ENCODE assay signal across 17 cellular contexts in the genomic region with DNA sequence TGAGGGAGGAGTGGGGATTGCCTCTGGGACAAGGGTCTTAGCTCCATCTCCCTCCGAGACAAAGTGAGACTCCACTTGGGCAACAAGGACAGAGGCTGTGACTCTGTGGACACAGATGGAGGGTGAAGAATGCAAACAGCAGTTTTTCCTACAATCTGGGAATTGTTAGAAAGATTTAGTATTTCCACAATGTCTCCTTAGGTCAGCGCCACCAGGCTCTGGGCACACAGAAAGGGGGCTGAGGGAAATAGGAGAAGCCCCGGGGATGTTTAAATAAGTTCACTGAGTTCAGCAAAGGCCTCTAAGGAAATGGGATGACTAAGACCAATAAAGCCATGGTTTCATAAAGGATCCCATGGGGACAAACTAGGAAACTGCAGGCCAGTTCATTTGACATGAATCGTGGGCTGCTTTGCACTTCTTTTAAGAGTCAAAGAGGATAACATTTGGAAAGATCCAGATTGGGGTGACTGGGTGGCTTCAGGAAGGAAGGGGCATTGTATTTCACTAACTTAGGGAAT.
DNase-seq lines count a peak whose midpoint lies in the region; ATAC-seq and TF ChIP-seq lines count a peak whose summit lies in the region.
"Had no signal": no experiment of that assay in that cellular context is flagged by ENCODE, and none has a peak within 500 bp of the region (broad histone marks: within the 10 kb centered on the region; RNA-seq: fewer than 3 reads in every experiment).

No MANE protein-coding gene starts in this region.

- TF ChIP-seq CTCF in A673 (conservative IDR thresholded peaks at IDR 0.05; ENCODE audit: low read depth, low read length) (no peak), NB4 (IDR thresholded peaks at IDR 0.05; ENCODE audit: low read depth, low read length) (no peak), fibroblast of villous mesenchyme (IDR thresholded peaks at IDR 0.05; ENCODE audit: insufficient read depth, low read depth, low read length) (no peak), osteocyte (IDR thresholded peaks at IDR 0.05) (no peak)

- no peak overlapping the region for H3K4me3 ChIP-seq in A673 (ENCODE audit: low read depth, low read length, poor library complexity, severe bottlenecking)
- no peak overlapping the region for H3K4me3 ChIP-seq in NB4 (ENCODE audit: low read depth, low read length)
- H3K4me3 ChIP-seq in fibroblast of villous mesenchyme (ENCODE audit: low read depth, low read length) = no peak overlapping the region

- peak overlapping the region; percentile 15 for H3K27ac Mint-ChIP-seq in osteocyte (ENCODE audit: unreplicated experiment)
- H3K27ac Mint-ChIP-seq: CD4-positive, CD25-positive, alpha-beta regulatory T cell had no signal

- H3K36me3 ChIP-seq in A673 (ENCODE audit: insufficient read depth, low read length, poor library complexity, severe bottlenecking) = no peaks in the 10 kb centered on the region

- no peaks in the 10 kb centered on the region for H3K27me3 ChIP-seq in A673 (replicated peaks; ENCODE audit: insufficient read depth, low read depth, low read length, poor library complexity)

- peaks cover 42% of the 10 kb centered on the region for H3K4me1 Mint-ChIP-seq in osteocyte (ENCODE audit: unreplicated experiment)
- H3K4me1 Mint-ChIP-seq: CD4-positive, CD25-positive, alpha-beta regulatory T cell had no signal

- peaks cover 2% of the 10 kb centered on the region for H3K27me3 Mint-ChIP-seq in osteocyte (ENCODE audit: unreplicated experiment)
- H3K27me3 Mint-ChIP-seq: CD4-positive, CD25-positive, alpha-beta regulatory T cell had no signal

- no peak for ATAC-seq in GM18868 (IDR thresholded peaks at IDR 0.05; ENCODE audit: unreplicated experiment)

- peaks cover 9% of the 10 kb centered on the region for H3K4me1 ChIP-seq in A673 (ENCODE audit: insufficient read depth, low read length, poor library complexity, severe bottlenecking)

- POLR2A ChIA-PET in A673 (lab: Charles Lee; ENCODE audit: low non-redundant PET) = no interaction called here

- no peak overlapping the region for H3K4me3 Mint-ChIP-seq in osteocyte (ENCODE audit: unreplicated experiment)
- H3K4me3 Mint-ChIP-seq: CD4-positive, CD25-positive, alpha-beta regulatory T cell had no signal

- no peak for TF ChIP-seq POLR2A in NB4 (IDR thresholded peaks at IDR 0.05; ENCODE audit: extremely low read depth, insufficient read length)

- no peaks in the 10 kb centered on the region for H3K36me3 Mint-ChIP-seq in osteocyte (ENCODE audit: unreplicated experiment)
- H3K36me3 Mint-ChIP-seq: CD4-positive, CD25-positive, alpha-beta regulatory T cell had no signal

- CTCF ChIA-PET in A673 (lab: Charles Lee) = no interaction called here

- no peaks in the 10 kb centered on the region for H3K9me3 Mint-ChIP-seq in osteocyte (ENCODE audit: unreplicated experiment)

- intact Hi-C loops in A673 (cut with micrococcal nuclease; ENCODE audit: unreplicated experiment) = no loop called here

- DNase-seq in A673 (ENCODE audit: low spot score) (peak; percentile 19), NB4 (ENCODE audit: low read depth) (peak; percentile 25), fibroblast of villous mesenchyme (ENCODE audit: low read depth) (peak; percentile 21), osteocyte (ENCODE audit: extremely low spot score, unreplicated experiment) (no peak), glomerular visceral epithelial cell (ENCODE audit: extremely low spot score) (no peak), dermis blood vessel endothelial cell (no peak), NCI-H226 (no peak)
- DNase-seq: Calu3; CD4-positive, CD25-positive, alpha-beta regulatory T cell; DMS79 treated with DMSO at 0.1 percent for 48 hours; GF-D8; GOT3; NCI-H1694; NCI-H2107; NCI-H345; NCI-H526 treated with DMSO at 0.1 percent for 48 hours had no signal

- no peak overlapping the region for H3K27ac ChIP-seq in A673 (ENCODE audit: low read depth, low read length, poor library complexity, severe bottlenecking)

- BruUV-seq in A673 (replicated peaks; lab: Mats Ljungman, UMichigan) = no TSS peak

- no peaks in the 10 kb centered on the region for H3K9me3 ChIP-seq in A673 (ENCODE audit: low read depth, low read length, poor library complexity, severe bottlenecking)

Comparison
In these comparisons a context has a peak if more than half of its experiments do, and no peak if none do; other contexts are left out.
1. DNase-seq: peak in A673 (single experiment), NB4 (single experiment) and fibroblast of villous mesenchyme (single experiment); none in osteocyte (single experiment), glomerular visceral epithelial cell (single experiment), dermis blood vessel endothelial cell (single experiment) and NCI-H226 (single experiment).